In genomic region chr2:216147172-216148131, GRCh38 we compare ENCODE assay signal across 13 cellular contexts. TPM values are rescaled to one million over a fixed set of nuclear protein-coding genes. Genes with fewer than 3 reads are reported as not detected.
DNase-seq lines count a peak whose midpoint lies in the region; ATAC-seq and TF ChIP-seq lines count a peak whose summit lies in the region.
"Had no signal": no experiment of that assay in that cellular context is flagged by ENCODE, and none has a peak within 500 bp of the region (broad histone marks: within the 10 kb centered on the region; RNA-seq: fewer than 3 reads in every experiment).

No MANE protein-coding gene starts in this region.

- DNase-seq in activated naive CD4-positive, alpha-beta T cell treated with anti-CD3 and anti-CD28 coated beads for 36 hours, result no peak
- DNase-seq in activated naive CD4-positive, alpha-beta T cell (lab: John Stamatoyannopoulos, UW), result no peak
- DNase-seq in activated CD4-positive, alpha-beta memory T cell treated with anti-CD3 and anti-CD28 coated beads for 36 hours, result no peak
- no peak for DNase-seq in endothelial cell (ENCODE audit: low spot score)
- no peak for DNase-seq in stimulated activated naive B cell treated with anti-CD40 and anti-IgM and Interleukin-4, amounts not matched to agents 10 μg/mL and 1 μg/mL and 100 μg/mL, for 72 hours
- no peak for DNase-seq in AG20443 (ENCODE audit: low spot score)
- no peak for DNase-seq in anterior cingulate cortex (lab: John Stamatoyannopoulos, UW)
- DNase-seq: activated CD4-positive, alpha-beta T cell treated with anti-CD3 and anti-CD28 coated beads, Interleukin-2, amount 50 U/mL, for 1 hour; caudate nucleus; MM.1S had no signal

- H3K36me3 Mint-ChIP-seq in activated naive CD4-positive, alpha-beta T cell treated with anti-CD3 and anti-CD28 coated beads for 36 hours (ENCODE audit: low read depth), result peaks cover 49% of the 10 kb centered on the region
- H3K36me3 Mint-ChIP-seq in activated CD4-positive, alpha-beta memory T cell treated with anti-CD3 and anti-CD28 coated beads for 36 hours, result peaks cover 55% of the 10 kb centered on the region
- H3K36me3 Mint-ChIP-seq in endothelial cell (ENCODE audit: low read depth, unreplicated experiment), result peaks cover 34% of the 10 kb centered on the region
- H3K36me3 Mint-ChIP-seq in stimulated activated naive B cell treated with anti-CD40 and anti-IgM and Interleukin-4, amounts not matched to agents 10 μg/mL and 1 μg/mL and 100 μg/mL, for 72 hours, result peaks cover 41 to 51% of the 10 kb centered on the region in 2 donors

- TF ChIP-seq CTCF in endothelial cell (IDR thresholded peaks at IDR 0.05; ENCODE audit: unreplicated experiment), result no peak

- POLR2A ChIA-PET in activated CD4-positive, alpha-beta memory T cell treated with anti-CD3 and anti-CD28 coated beads for 36 hours (lab: Charles Lee), result interaction anchor here (0.7 to 1.2 kb wide), 2 partner anchors 27 to 37 kb away, joined by 3 read pairs; no protein-coding TSS in a partner anchor

- CTCF ChIA-PET in activated naive CD4-positive, alpha-beta T cell treated with anti-CD3 and anti-CD28 coated beads for 36 hours (lab: Charles Lee), result interaction anchor here (0.6 to 1.8 kb wide), 3 partner anchors 27 to 257 kb away, joined by 3 to 8 read pairs (median 7); no protein-coding TSS in a partner anchor
- CTCF ChIA-PET in activated CD4-positive, alpha-beta memory T cell treated with anti-CD3 and anti-CD28 coated beads for 36 hours (lab: Charles Lee), result interaction anchor here (1.4 kb wide), 1 partner anchor 37 kb away, joined by 3 read pairs; no protein-coding TSS in a partner anchor

- H3K4me3 Mint-ChIP-seq in activated naive CD4-positive, alpha-beta T cell treated with anti-CD3 and anti-CD28 coated beads for 36 hours, result no peak overlapping the region
- no peak overlapping the region for H3K4me3 Mint-ChIP-seq in activated CD4-positive, alpha-beta memory T cell treated with anti-CD3 and anti-CD28 coated beads for 36 hours
- H3K4me3 Mint-ChIP-seq in endothelial cell (ENCODE audit: unreplicated experiment), result no peak overlapping the region
- no peak overlapping the region for H3K4me3 Mint-ChIP-seq in stimulated activated naive B cell treated with anti-CD40 and anti-IgM and Interleukin-4, amounts not matched to agents 10 μg/mL and 1 μg/mL and 100 μg/mL, for 72 hours
- H3K4me3 Mint-ChIP-seq: nephron had no signal

- no peaks in the 10 kb centered on the region for H3K9me3 Mint-ChIP-seq in activated naive CD4-positive, alpha-beta T cell treated with anti-CD3 and anti-CD28 coated beads for 36 hours
- no peaks in the 10 kb centered on the region for H3K9me3 Mint-ChIP-seq in activated CD4-positive, alpha-beta memory T cell treated with anti-CD3 and anti-CD28 coated beads for 36 hours
- H3K9me3 Mint-ChIP-seq in endothelial cell (ENCODE audit: unreplicated experiment), result no peaks in the 10 kb centered on the region
- no peaks in the 10 kb centered on the region for H3K9me3 Mint-ChIP-seq in stimulated activated naive B cell treated with anti-CD40 and anti-IgM and Interleukin-4, amounts not matched to agents 10 μg/mL and 1 μg/mL and 100 μg/mL, for 72 hours
- H3K9me3 Mint-ChIP-seq: nephron had no signal

- ATAC-seq in stimulated activated naive B cell treated with anti-CD40 and anti-IgM and Interleukin-4, amounts not matched to agents 10 μg/mL and 1 μg/mL and 100 μg/mL, for 72 hours (replicated peaks), result no peak
- ATAC-seq in GM21526 (IDR thresholded peaks at IDR 0.05; ENCODE audit: low FRiP score, unreplicated experiment), result no peak
- ATAC-seq: Right ventricle myocardium inferior had no signal

- H3K4me1 Mint-ChIP-seq in activated naive CD4-positive, alpha-beta T cell treated with anti-CD3 and anti-CD28 coated beads for 36 hours (ENCODE audit: low read depth), result peaks cover 30% of the 10 kb centered on the region
- H3K4me1 Mint-ChIP-seq in activated CD4-positive, alpha-beta memory T cell treated with anti-CD3 and anti-CD28 coated beads for 36 hours (ENCODE audit: low read depth), result peaks cover 33% of the 10 kb centered on the region
- H3K4me1 Mint-ChIP-seq in endothelial cell (ENCODE audit: unreplicated experiment), result no peaks in the 10 kb centered on the region
- H3K4me1 Mint-ChIP-seq in stimulated activated naive B cell treated with anti-CD40 and anti-IgM and Interleukin-4, amounts not matched to agents 10 μg/mL and 1 μg/mL and 100 μg/mL, for 72 hours, result peaks cover 0 to 11% of the 10 kb centered on the region in 2 donors
- H3K4me1 Mint-ChIP-seq: nephron had no signal

- intact Hi-C loops in activated naive CD4-positive, alpha-beta T cell treated with anti-CD3 and anti-CD28 coated beads for 36 hours (cut with micrococcal nuclease), result no loop called here
- intact Hi-C loops in activated CD4-positive, alpha-beta memory T cell treated with anti-CD3 and anti-CD28 coated beads for 36 hours (cut with micrococcal nuclease), result loop anchor here (2.0 kb wide), 1 partner anchor 47 kb away; no protein-coding TSS in a partner anchor

- H3K27me3 Mint-ChIP-seq in activated naive CD4-positive, alpha-beta T cell treated with anti-CD3 and anti-CD28 coated beads for 36 hours (ENCODE audit: low read depth), result no peaks in the 10 kb centered on the region
- no peaks in the 10 kb centered on the region for H3K27me3 Mint-ChIP-seq in activated CD4-positive, alpha-beta memory T cell treated with anti-CD3 and anti-CD28 coated beads for 36 hours
- no peaks in the 10 kb centered on the region for H3K27me3 Mint-ChIP-seq in endothelial cell (ENCODE audit: unreplicated experiment)
- no peaks in the 10 kb centered on the region for H3K27me3 Mint-ChIP-seq in stimulated activated naive B cell treated with anti-CD40 and anti-IgM and Interleukin-4, amounts not matched to agents 10 μg/mL and 1 μg/mL and 100 μg/mL, for 72 hours

- H3K27ac Mint-ChIP-seq in activated naive CD4-positive, alpha-beta T cell treated with anti-CD3 and anti-CD28 coated beads for 36 hours, result peak overlapping the region; percentile 10
- peak overlapping the region; percentile 55 for H3K27ac Mint-ChIP-seq in activated CD4-positive, alpha-beta memory T cell treated with anti-CD3 and anti-CD28 coated beads for 36 hours
- peak overlapping the region; percentile 46 for H3K27ac Mint-ChIP-seq in endothelial cell (ENCODE audit: unreplicated experiment)
- peak overlapping the region; percentile 78 for H3K27ac Mint-ChIP-seq in stimulated activated naive B cell treated with anti-CD40 and anti-IgM and Interleukin-4, amounts not matched to agents 10 μg/mL and 1 μg/mL and 100 μg/mL, for 72 hours
- H3K27ac Mint-ChIP-seq: nephron had no signal

RNA-seq across cellular contexts. Expression of gene XRCC5, which starts 38.3 kb away (rescaled TPM):
- total RNA-seq in activated naive CD4-positive, alpha-beta T cell treated with anti-CD3 and anti-CD28 coated beads for 36 hours, result 100 to 1,000 TPM; 486 to 495 TPM
- 100 to 1,000 TPM; 510 to 515 TPM for total RNA-seq in activated CD4-positive, alpha-beta memory T cell treated with anti-CD3 and anti-CD28 coated beads for 36 hours
- 365 TPM for total RNA-seq in endothelial cell (ENCODE audit: unreplicated experiment)

Comparison
In these comparisons a context has a peak if more than half of its experiments do, and no peak if none do; other contexts are left out.
1. H3K27ac Mint-ChIP-seq: peak in every context shown above with its lines; median percentile 78 in stimulated activated naive B cell treated with anti-CD40 and anti-IgM and Interleukin-4, amounts not matched to agents 10 μg/mL and 1 μg/mL and 100 μg/mL, for 72 hours; 55 in activated CD4-positive, alpha-beta memory T cell treated with anti-CD3 and anti-CD28 coated beads for 36 hours; 46 in endothelial cell; 10 in activated naive CD4-positive, alpha-beta T cell treated with anti-CD3 and anti-CD28 coated beads for 36 hours.